9 cellular contexts compared by ENCODE assay signal in the genomic region with DNA sequence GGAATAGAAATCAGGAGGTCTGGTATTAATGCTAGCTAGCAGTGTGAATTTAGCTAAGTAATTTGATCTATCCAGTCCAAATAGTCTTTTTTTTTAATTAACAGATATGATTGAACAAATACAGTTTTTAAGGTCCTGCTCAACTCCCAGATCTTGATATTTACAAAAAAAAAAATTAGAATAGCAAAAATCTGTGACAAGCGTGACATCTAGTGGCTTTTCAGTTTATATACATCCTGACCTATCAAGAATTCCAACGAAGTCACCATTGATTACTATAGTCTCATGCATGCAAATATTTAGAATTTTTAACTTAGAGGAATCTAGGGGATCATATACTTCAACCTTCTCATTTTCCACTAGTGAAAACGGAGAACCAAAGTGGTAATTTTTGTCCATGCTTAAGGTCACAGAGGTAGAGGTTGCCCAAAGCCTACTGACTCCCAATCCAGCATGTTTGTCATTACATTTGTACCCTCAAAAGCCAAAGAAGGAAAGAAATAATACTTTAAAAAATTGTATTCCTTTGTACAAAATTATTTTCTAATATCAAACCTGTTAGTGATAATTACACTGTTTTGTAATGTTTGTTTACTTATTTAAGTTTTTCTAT. TPM values are rescaled to one million over a fixed set of nuclear protein-coding genes. Genes with fewer than 3 reads are reported as not detected.
DNase-seq lines count a peak whose midpoint lies in the region; ATAC-seq and TF ChIP-seq lines count a peak whose summit lies in the region.
"Had no signal": no experiment of that assay in that cellular context is flagged by ENCODE, and none has a peak within 500 bp of the region (broad histone marks: within the 10 kb centered on the region; RNA-seq: fewer than 3 reads in every experiment).

No MANE protein-coding gene starts in this region.

- no peak overlapping the region for H3K4me3 ChIP-seq in gastroesophageal sphincter

- H3K9me3 ChIP-seq in gastroesophageal sphincter, result no peaks in the 10 kb centered on the region
- no peaks in the 10 kb centered on the region for H3K9me3 ChIP-seq in T-helper 17 cell (ENCODE audit: control insufficient read depth, low read length, poor library complexity, severe bottlenecking)

- no peaks in the 10 kb centered on the region for H3K9me3 Mint-ChIP-seq in HFFc6
- H3K9me3 Mint-ChIP-seq: activated naive CD4-positive, alpha-beta T cell treated with anti-CD3 and anti-CD28 coated beads, Interleukin-2, amount 50 U/mL, for 24 hours had no signal

- H3K27ac Mint-ChIP-seq in HFFc6, result no peak overlapping the region
- no peak overlapping the region for H3K27ac Mint-ChIP-seq in T-helper 17 cell
- H3K27ac Mint-ChIP-seq: activated naive CD4-positive, alpha-beta T cell treated with anti-CD3 and anti-CD28 coated beads, Interleukin-2, amount 50 U/mL, for 24 hours had no signal

- H3K27me3 Mint-ChIP-seq in HFFc6 (ENCODE audit: insufficient read depth), result no peaks in the 10 kb centered on the region
- H3K27me3 Mint-ChIP-seq in T-helper 17 cell, result peaks cover 23% of the 10 kb centered on the region

- no peak for ATAC-seq in gastroesophageal sphincter
- ATAC-seq in T-helper 17 cell, result no peak
- ATAC-seq in GM21576 (IDR thresholded peaks at IDR 0.05; ENCODE audit: unreplicated experiment), result no peak

- no peaks in the 10 kb centered on the region for H3K4me1 ChIP-seq in gastroesophageal sphincter

- no peaks in the 10 kb centered on the region for H3K36me3 ChIP-seq in gastroesophageal sphincter

- TF ChIP-seq CTCF in HFFc6 (IDR thresholded peaks at IDR 0.05), result peak; percentile 82
- TF ChIP-seq CTCF in gastroesophageal sphincter (IDR thresholded peaks at IDR 0.05), result peak in 3 of 4 experiments; percentile 16 to 49 (median 31)

- DNase-seq in AG08395 (ENCODE audit: low spot score) (peak; percentile 25), HFFc6 (peak; percentile 30), SHP77 (lab: John Stamatoyannopoulos, UW) (peak; percentile 28 to 35), T-helper 17 cell (no peak)
- DNase-seq in activated CD4-positive, CD25-positive, alpha-beta regulatory T cell (lab: John Stamatoyannopoulos, UW), result no peak
- DNase-seq in activated naive CD4-positive, alpha-beta T cell treated with anti-CD3 and anti-CD28 coated beads, Interleukin-2, amount 50 U/mL, for 16 hours, result no peak

- H3K27ac ChIP-seq in gastroesophageal sphincter, result no peak overlapping the region

- 2 to 6% methylated on average over 3 of the region's 3 CpGs for WGBS in gastroesophageal sphincter (ENCODE audit: low coverage in 1 of 2), 2 donors

- peaks cover 8% of the 10 kb centered on the region for H3K27me3 ChIP-seq in gastroesophageal sphincter

- TF ChIP-seq POLR2A in gastroesophageal sphincter (IDR thresholded peaks at IDR 0.05), result no peak

- TF ChIP-seq EP300 in gastroesophageal sphincter (IDR thresholded peaks at IDR 0.05), result no peak

- H3K4me1 Mint-ChIP-seq in HFFc6 (ENCODE audit: low read depth) (peaks cover 73% of the 10 kb centered on the region), T-helper 17 cell (no peaks in the 10 kb centered on the region)
- H3K4me1 Mint-ChIP-seq: activated naive CD4-positive, alpha-beta T cell treated with anti-CD3 and anti-CD28 coated beads, Interleukin-2, amount 50 U/mL, for 24 hours had no signal

- H3K4me3 Mint-ChIP-seq in HFFc6 (no peak overlapping the region), T-helper 17 cell (no peak overlapping the region)
- H3K4me3 Mint-ChIP-seq: activated naive CD4-positive, alpha-beta T cell treated with anti-CD3 and anti-CD28 coated beads, Interleukin-2, amount 50 U/mL, for 24 hours had no signal

- no peaks in the 10 kb centered on the region; the same call in 1 of the 2 replicates for H3K36me3 Mint-ChIP-seq in HFFc6 (ENCODE audit: low read depth)
- H3K36me3 Mint-ChIP-seq in T-helper 17 cell (ENCODE audit: low read depth), result no peaks in the 10 kb centered on the region
- H3K36me3 Mint-ChIP-seq: activated naive CD4-positive, alpha-beta T cell treated with anti-CD3 and anti-CD28 coated beads, Interleukin-2, amount 50 U/mL, for 24 hours had no signal

RNA-seq across cellular contexts. Expression of gene TARS1, which starts 17.6 kb away (rescaled TPM):
- total RNA-seq in HFFc6 (2021; fragmentation: NEBNext Ultra II Directional; extraction: Animal tissue kit (Norgen Biotek cat#: 25700)), result 100 to 1,000 TPM; 163 to 199 (median 179) TPM
- 100 to 1,000 TPM in 1 of 4 donors, 10 to 100 TPM in 3; 79.9 to 118 (median 86.7) TPM for total RNA-seq in gastroesophageal sphincter
- total RNA-seq in T-helper 17 cell, result 10 to 100 TPM; 49.0 to 55.4 TPM

Comparison
In these comparisons a context has a peak if more than half of its experiments do, and no peak if none do; other contexts are left out.
1. DNase-seq: peak in AG08395 (single experiment), HFFc6 (single experiment) and SHP77 (2 of 2); none in activated CD4-positive, CD25-positive, alpha-beta regulatory T cell (0 of 4), activated naive CD4-positive, alpha-beta T cell treated with anti-CD3 and anti-CD28 coated beads, Interleukin-2, amount 50 U/mL, for 16 hours (single experiment) and T-helper 17 cell (0 of 3).